Comparison of ENCODE assay signal across 17 cellular contexts in genomic region chr4:176262243-176262642, GRCh38. TPM values are rescaled to one million over a fixed set of nuclear protein-coding genes. Genes with fewer than 3 reads are reported as not detected.
DNase-seq lines count a peak whose midpoint lies in the region; ATAC-seq and TF ChIP-seq lines count a peak whose summit lies in the region.
"Had no signal": no experiment of that assay in that cellular context is flagged by ENCODE, and none has a peak within 500 bp of the region (broad histone marks: within the 10 kb centered on the region; RNA-seq: fewer than 3 reads in every experiment).

No MANE protein-coding gene starts in this region.

- no peak for TF ChIP-seq RAD21 in IMR-90 (IDR thresholded peaks at IDR 0.05; ENCODE audit: low read length)

- no peaks in the 10 kb centered on the region for H4K20me1 ChIP-seq in IMR-90 (ENCODE audit: insufficient read depth, low read length)

- H3K56ac ChIP-seq in IMR-90 (ENCODE audit: extremely low read depth, insufficient read depth, low read length) = no peak overlapping the region

- H3K18ac ChIP-seq in IMR-90 (ENCODE audit: low read depth, low read length) = peak overlapping the region; percentile 95

- no peak overlapping the region for H2AK9ac ChIP-seq in IMR-90 (replicated peaks; ENCODE audit: low read depth, low read length, poor library complexity)

- H3K79me1 ChIP-seq in IMR-90 (ENCODE audit: low read depth in 1 of 2, low read length in 2 of 2) = no peaks in the 10 kb centered on the region

- no peak overlapping the region for H2AFZ ChIP-seq in IMR-90 (replicated peaks; ENCODE audit: low read length, poor library complexity)

- in situ Hi-C loops in IMR-90 (cut with MboI; ENCODE audit: low sequenced_read_pairs) = no loop called here

- peak overlapping the region; percentile 66; the same call in 1 of the 2 replicates for H4K5ac ChIP-seq in IMR-90 (ENCODE audit: low read depth, low read length)

- H3K9me3 Mint-ChIP-seq in CD4-positive, alpha-beta memory T cell = no peaks in the 10 kb centered on the region
- H3K9me3 Mint-ChIP-seq: activated CD4-positive, alpha-beta T cell treated with anti-CD3 and anti-CD28 coated beads, Interleukin-2, amount 10 ng/mL, durations not matched to agents 24 days and 14 days; activated T-helper 17 cell treated with anti-CD3 and anti-CD28 coated beads, Interleukin-2, amount 50 U/mL, for 72 hours; stimulated activated naive CD8-positive, alpha-beta T cell treated with anti-CD3 and anti-CD28 coated beads, Interleukin-15, Interleukin-2, amounts not matched to agents 100 ng/mL and 50 ng/mL, for 24 hours had no signal

- POLR2A ChIA-PET in IMR-90 (lab: Charles Lee; ENCODE audit: unreplicated experiment) = interaction anchor here (1.4 kb wide), 1 partner anchor 8 kb away, joined by 5 read pairs; no protein-coding TSS in a partner anchor
- POLR2A ChIA-PET in CD4-positive, alpha-beta memory T cell (lab: Charles Lee; ENCODE audit: partially characterized antibody) = no interaction called here

- TF ChIP-seq EP300 in tibial nerve (IDR thresholded peaks at IDR 0.05) (no peak), suprapubic skin (IDR thresholded peaks at IDR 0.05) (no peak)

- peak overlapping the region; percentile 58; the same call in 1 of the 2 replicates for H2BK120ac ChIP-seq in IMR-90 (ENCODE audit: low read depth, low read length)

- H3K36me3 ChIP-seq in IMR-90 (ENCODE audit: control insufficient read depth, insufficient read depth, low read length) = no peaks in the 10 kb centered on the region
- no peaks in the 10 kb centered on the region for H3K36me3 ChIP-seq in tibial nerve
- H3K36me3 ChIP-seq in suprapubic skin = no peaks in the 10 kb centered on the region
- H3K36me3 ChIP-seq in CD4-positive, alpha-beta memory T cell (ENCODE audit: insufficient read depth, low read length) = no peaks in the 10 kb centered on the region

- H3K27me3 ChIP-seq in IMR-90 (ENCODE audit: control insufficient read depth, insufficient read depth, low read length) = no peaks in the 10 kb centered on the region
- no peaks in the 10 kb centered on the region for H3K27me3 ChIP-seq in tibial nerve
- H3K27me3 ChIP-seq in suprapubic skin = no peaks in the 10 kb centered on the region
- H3K27me3 ChIP-seq in CD4-positive, alpha-beta memory T cell (ENCODE audit: insufficient read depth, low read length) = no peaks in the 10 kb centered on the region

- peak overlapping the region; percentile 94 for H2BK5ac ChIP-seq in IMR-90 (ENCODE audit: low read depth, low read length, poor library complexity, severe bottlenecking)

- no peak for DNase-seq in IMR-90
- no peak for DNase-seq in tibial nerve (ENCODE audit: low spot score in 2 of 2)
- DNase-seq in suprapubic skin (ENCODE audit: low spot score in 2 of 2) = no peak
- DNase-seq in CD4-positive, alpha-beta memory T cell = no peak
- no peak for DNase-seq in Right ventricle myocardium inferior (ENCODE audit: missing footprints)
- DNase-seq: activated CD4-positive, alpha-beta T cell treated with anti-CD3 and anti-CD28 coated beads, Interleukin-2, amount 10 ng/mL, durations not matched to agents 24 days and 14 days; DMS53; mucosa of descending colon; NCI-H510A; stimulated activated CD4-positive, alpha-beta T cell treated with anti-CD3 and anti-CD28 coated beads, Interleukin-4, amount 100 ng/mL, for 1 hour; T-helper 17 cell had no signal

- CTCF ChIA-PET in IMR-90 (lab: Yijun Ruan, JAX) = no interaction called here
- CTCF ChIA-PET in CD4-positive, alpha-beta memory T cell (lab: Charles Lee; ENCODE audit: partially characterized antibody) = no interaction called here

- 0 out of 3 replicates have a peak overlapping the region, but pooled peaks have one; percentile 12 for H2BK15ac ChIP-seq in IMR-90 (ENCODE audit: low read depth, low read length)

- no peaks in the 10 kb centered on the region for H3K27me3 Mint-ChIP-seq in CD4-positive, alpha-beta memory T cell
- H3K27me3 Mint-ChIP-seq: activated CD4-positive, alpha-beta T cell treated with anti-CD3 and anti-CD28 coated beads, Interleukin-2, amount 10 ng/mL, durations not matched to agents 24 days and 14 days had no signal

- TF ChIP-seq CTCF in IMR-90 (conservative IDR thresholded peaks at IDR 0.05; ENCODE audit: low read depth, low read length) (no peak), tibial nerve (IDR thresholded peaks at IDR 0.05) (no peak), suprapubic skin (IDR thresholded peaks at IDR 0.05) (no peak)

- ATAC-seq in GM18508 (IDR thresholded peaks at IDR 0.05; ENCODE audit: insufficient read depth, unreplicated experiment) (peak; percentile 56), GM21381 (IDR thresholded peaks at IDR 0.05; ENCODE audit: unreplicated experiment) (peak; percentile 61), HG02981 (IDR thresholded peaks at IDR 0.05; ENCODE audit: unreplicated experiment) (peak; percentile 56), IMR-90 (ENCODE audit: low read depth) (no peak), Right ventricle myocardium inferior (no peak)
- ATAC-seq: activated T-helper 17 cell treated with anti-CD3 and anti-CD28 coated beads, Interleukin-2, amount 50 U/mL, for 72 hours; mucosa of descending colon; T-helper 17 cell had no signal

- H3K36me3 Mint-ChIP-seq in CD4-positive, alpha-beta memory T cell = no peaks in the 10 kb centered on the region

- no peak for TF ChIP-seq POLR2A in IMR-90 (IDR thresholded peaks at IDR 0.05; ENCODE audit: low read depth, low read length)
- TF ChIP-seq POLR2A in tibial nerve (IDR thresholded peaks at IDR 0.05) = no peak
- no peak for TF ChIP-seq POLR2A in suprapubic skin (IDR thresholded peaks at IDR 0.05)

- no peak overlapping the region for H3K23ac ChIP-seq in IMR-90 (ENCODE audit: low read depth, low read length)

- H3K4me1 ChIP-seq in IMR-90 (ENCODE audit: control insufficient read depth, insufficient read depth, low read length) (peaks cover 14% of the 10 kb centered on the region), tibial nerve (no peaks in the 10 kb centered on the region), suprapubic skin (no peaks in the 10 kb centered on the region)
- H3K4me1 ChIP-seq in CD4-positive, alpha-beta memory T cell (ENCODE audit: insufficient read depth, low read length) = no peaks in the 10 kb centered on the region

- no peak overlapping the region for H3K4me3 Mint-ChIP-seq in CD4-positive, alpha-beta memory T cell
- H3K4me3 Mint-ChIP-seq: activated CD4-positive, alpha-beta T cell treated with anti-CD3 and anti-CD28 coated beads, Interleukin-2, amount 10 ng/mL, durations not matched to agents 24 days and 14 days; activated T-helper 17 cell treated with anti-CD3 and anti-CD28 coated beads, Interleukin-2, amount 50 U/mL, for 72 hours; stimulated activated naive CD8-positive, alpha-beta T cell treated with anti-CD3 and anti-CD28 coated beads, Interleukin-15, Interleukin-2, amounts not matched to agents 100 ng/mL and 50 ng/mL, for 24 hours; T-helper 17 cell had no signal

- H3K4me1 Mint-ChIP-seq in CD4-positive, alpha-beta memory T cell = no peaks in the 10 kb centered on the region
- H3K4me1 Mint-ChIP-seq: activated CD4-positive, alpha-beta T cell treated with anti-CD3 and anti-CD28 coated beads, Interleukin-2, amount 10 ng/mL, durations not matched to agents 24 days and 14 days; activated T-helper 17 cell treated with anti-CD3 and anti-CD28 coated beads, Interleukin-2, amount 50 U/mL, for 72 hours; T-helper 17 cell had no signal

- peak overlapping the region; percentile 75; the same call in 1 of the 2 replicates for H2BK20ac ChIP-seq in IMR-90 (ENCODE audit: low read depth, low read length)

- no TSS peak for BruUV-seq in IMR-90 (replicated peaks; lab: Mats Ljungman, UMichigan)

- H3K4me3 ChIP-seq in IMR-90 (ENCODE audit: insufficient read depth, low read depth, low read length) = no peak overlapping the region
- H3K4me3 ChIP-seq in tibial nerve = no peak overlapping the region
- no peak overlapping the region for H3K4me3 ChIP-seq in suprapubic skin
- H3K4me3 ChIP-seq in CD4-positive, alpha-beta memory T cell (ENCODE audit: low read length in 2 of 2) = no peak overlapping the region
- H3K4me3 ChIP-seq: mucosa of descending colon had no signal

- H3K27ac Mint-ChIP-seq in CD4-positive, alpha-beta memory T cell = no peak overlapping the region
- H3K27ac Mint-ChIP-seq: activated CD4-positive, alpha-beta T cell treated with anti-CD3 and anti-CD28 coated beads, Interleukin-2, amount 10 ng/mL, durations not matched to agents 24 days and 14 days; activated T-helper 17 cell treated with anti-CD3 and anti-CD28 coated beads, Interleukin-2, amount 50 U/mL, for 72 hours; stimulated activated naive CD8-positive, alpha-beta T cell treated with anti-CD3 and anti-CD28 coated beads, Interleukin-15, Interleukin-2, amounts not matched to agents 100 ng/mL and 50 ng/mL, for 24 hours; T-helper 17 cell had no signal

- peak overlapping the region; percentile 43; the same call in 1 of the 2 replicates for H3K27ac ChIP-seq in IMR-90 (ENCODE audit: insufficient read depth, low read length)
- H3K27ac ChIP-seq in tibial nerve = no peak overlapping the region
- no peak overlapping the region for H3K27ac ChIP-seq in suprapubic skin
- no peak overlapping the region for H3K27ac ChIP-seq in CD4-positive, alpha-beta memory T cell (ENCODE audit: low read depth, low read length)

- H3K9me3 ChIP-seq in IMR-90 (ENCODE audit: control insufficient read depth, insufficient read depth, low read length) (no peaks in the 10 kb centered on the region), tibial nerve (no peaks in the 10 kb centered on the region), suprapubic skin (no peaks in the 10 kb centered on the region)
- H3K9me3 ChIP-seq in CD4-positive, alpha-beta memory T cell (ENCODE audit: control insufficient read depth in 1 of 2, low read length in 2 of 2) = no peaks in the 10 kb centered on the region
- H3K9me3 ChIP-seq: mucosa of descending colon had no signal

- H3K9ac ChIP-seq in IMR-90 (ENCODE audit: low read depth, low read length) = no peak overlapping the region

- no peaks in the 10 kb centered on the region; the same call in 1 of the 2 replicates for H3K9me1 ChIP-seq in IMR-90 (ENCODE audit: insufficient read depth, low read length)

- dilution Hi-C loops in IMR-90 (cut with HindIII; ENCODE audit: low sequenced_read_pairs, unreplicated experiment) = no loop called here

- H3K14ac ChIP-seq in IMR-90 (replicated peaks; ENCODE audit: low read depth, low read length) = 0 out of 2 replicates have a peak overlapping the region, but pooled peaks have one; percentile 1

- no peak overlapping the region; the same call in 1 of the 2 replicates for H4K91ac ChIP-seq in IMR-90 (ENCODE audit: insufficient read depth, low read depth, low read length)

- H4K8ac ChIP-seq in IMR-90 (ENCODE audit: low read depth in 2 of 2, low read length in 2 of 2) = peak overlapping the region in 1 of 2 experiments; percentile 35; a peak in 2 of 4 replicates

- H3K4me2 ChIP-seq in IMR-90 (ENCODE audit: low read depth, low read length) = no peak overlapping the region

- no peak overlapping the region for H3K4ac ChIP-seq in IMR-90 (ENCODE audit: low read depth, low read length)

- H2AK5ac ChIP-seq in IMR-90 (ENCODE audit: low read depth, low read length) = no peak overlapping the region

- intact Hi-C loops in IMR-90 (cut with micrococcal nuclease) = no loop called here
- intact Hi-C loops in CD4-positive, alpha-beta memory T cell (cut with micrococcal nuclease) = no loop called here
- intact Hi-C loops in Right ventricle myocardium inferior (cut with DNase I) = no loop called here

RNA-seq across cellular contexts. Expression of gene ASB5, which starts 6.8 kb away (rescaled TPM):
- total RNA-seq in IMR-90 (2012; rRNA removed) (0.18 and 0.56 TPM in 2 replicates), tibial nerve (not detected), suprapubic skin (not detected), Right ventricle myocardium inferior (2.7 TPM)
- 0.21 and 0.32 TPM in 2 replicates for polyA plus RNA-seq in IMR-90 (2012; rRNA removed)
- 0.08 and 0.11 TPM in 2 replicates for polyA plus RNA-seq in IMR-90 (2012; cell fraction: cytosol; rRNA removed)
- polyA plus RNA-seq in IMR-90 (2012; cell fraction: nucleus; rRNA removed; ENCODE audit: low replicate concordance) = 0.04 and 0.38 TPM in 2 replicates
- total RNA-seq in CD4-positive, alpha-beta memory T cell = not detected
- not detected for polyA plus RNA-seq in CD4-positive, alpha-beta memory T cell
- total RNA-seq: activated CD4-positive, alpha-beta T cell treated with anti-CD3 and anti-CD28 coated beads, Interleukin-2, amount 10 ng/mL, durations not matched to agents 24 days and 14 days; activated T-helper 17 cell treated with anti-CD3 and anti-CD28 coated beads, Interleukin-2, amount 50 U/mL, for 72 hours; dermis microvascular lymphatic vessel endothelial cell; T-helper 17 cell had no signal

RNA-seq across cellular contexts. Expression of gene SPCS3, which starts 57.5 kb away (rescaled TPM):
- 77.4 and 131 TPM in 2 replicates for total RNA-seq in IMR-90 (2012; rRNA removed)
- 32.8 and 41.6 TPM in 2 replicates for polyA plus RNA-seq in IMR-90 (2012; rRNA removed)
- 24.2 and 40.4 TPM in 2 replicates for polyA plus RNA-seq in IMR-90 (2012; cell fraction: cytosol; rRNA removed)
- 26.7 and 37.4 TPM in 2 replicates for polyA plus RNA-seq in IMR-90 (2012; cell fraction: nucleus; rRNA removed; ENCODE audit: low replicate concordance)
- 10 to 100 TPM; 55.7 to 80.6 (median 73.1) TPM for total RNA-seq in tibial nerve
- 10 to 100 TPM; 48.3 to 57.4 (median 55.9) TPM for total RNA-seq in suprapubic skin
- total RNA-seq in CD4-positive, alpha-beta memory T cell = 100 to 1,000 TPM; 193 to 207 TPM
- 10 to 100 TPM; 62.4 to 74.7 TPM for polyA plus RNA-seq in CD4-positive, alpha-beta memory T cell
- 87.9 TPM for total RNA-seq in Right ventricle myocardium inferior

Comparison
In these comparisons a context has a peak if more than half of its experiments do, and no peak if none do; other contexts are left out.
1. ATAC-seq: peak in GM18508 (single experiment), GM21381 (single experiment) and HG02981 (single experiment); none in IMR-90 (single experiment) and Right ventricle myocardium inferior (single experiment).